Comparison of ENCODE assay signal across 8 cellular contexts in the genomic region with DNA sequence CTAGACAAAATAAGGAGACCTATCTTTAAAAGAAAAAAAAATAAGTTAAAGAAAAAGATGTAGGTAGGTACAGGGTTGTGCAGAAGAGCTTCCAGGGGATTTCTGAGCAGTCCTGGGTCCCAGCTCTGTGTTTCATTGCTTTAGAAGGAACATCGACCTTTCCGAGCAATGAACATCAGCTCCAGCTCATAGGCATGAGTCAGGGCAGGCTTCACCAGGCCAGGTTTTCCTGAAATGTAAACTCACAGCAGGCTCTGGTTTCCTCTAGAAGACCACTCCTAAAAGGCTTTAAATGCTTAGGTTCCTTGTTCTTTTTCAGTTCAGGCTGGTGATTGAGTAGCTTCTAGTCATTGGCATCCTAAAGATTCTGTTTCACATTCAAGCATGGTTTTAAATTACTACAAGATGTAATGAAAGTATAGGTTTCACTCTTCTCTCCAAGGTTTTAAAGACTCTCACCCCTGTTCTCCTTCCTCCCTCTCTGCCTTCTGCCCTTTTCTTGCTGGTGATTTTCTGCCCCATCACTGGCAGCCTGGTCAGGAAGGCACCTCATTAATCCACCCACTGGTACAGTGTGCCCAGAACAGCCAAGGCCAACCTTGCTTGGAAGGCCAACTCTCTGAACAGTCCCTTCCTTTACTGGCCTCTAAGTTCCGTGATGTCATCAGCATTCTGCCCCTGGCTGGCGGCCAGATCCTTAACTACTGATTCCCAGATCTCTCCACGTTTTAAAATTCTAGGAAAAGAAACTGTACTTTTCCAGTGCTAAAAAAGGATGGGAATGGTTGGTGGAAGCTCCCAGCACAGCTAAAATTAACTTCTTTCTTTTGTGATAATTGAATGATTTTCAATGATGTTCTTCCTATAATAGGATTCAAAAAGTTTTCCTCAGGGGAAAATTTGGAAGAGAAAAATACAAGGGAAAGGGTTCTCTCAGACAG.
A peak's percentile ranks its signal among the peaks of the same experiment; 100 is the strongest.
DNase-seq lines count a peak whose midpoint lies in the region; ATAC-seq lines count a peak whose summit lies in the region.

No MANE protein-coding gene starts in this region.

- H3K27ac ChIP-seq in adipose tissue (ENCODE audit: low read depth, low read length), result peak overlapping the region; percentile 73

- intact Hi-C loops in Right ventricle myocardium superior (cut with DNase I), result no loop called here

- ATAC-seq in Right ventricle myocardium superior (ENCODE audit: poor library complexity) (peak; percentile 69), HG02623 (IDR thresholded peaks at IDR 0.05; ENCODE audit: unreplicated experiment) (no peak), HG03342 (IDR thresholded peaks at IDR 0.05; ENCODE audit: unreplicated experiment) (no peak)

- DNase-seq in GM03348 (ENCODE audit: low spot score), result peak; percentile 41
- DNase-seq in Right ventricle myocardium superior, result peak; percentile 86
- peak; percentile 89 for DNase-seq in renal cortical epithelial cell (ENCODE audit: low read depth)
- DNase-seq in NOMO-1 treated with dmso at 0.1 percent for 144 hours (lab: John Stamatoyannopoulos, UW; ENCODE audit: unreplicated experiment), result no peak
- DNase-seq in stimulated activated CD4-positive, alpha-beta T cell treated with anti-CD3 and anti-CD28 coated beads, Interleukin-4, amount 100 ng/mL, for 1 hour, result no peak

- 45 to 57% (median 52%) methylated on average over 5 of the region's 5 CpGs for WGBS in adipose tissue, 3 donors

Comparison
In these comparisons a context has a peak if more than half of its experiments do, and no peak if none do; other contexts are left out.
1. DNase-seq: peak in GM03348 (single experiment), Right ventricle myocardium superior (single experiment) and renal cortical epithelial cell (single experiment); none in NOMO-1 treated with dmso at 0.1 percent for 144 hours (single experiment) and stimulated activated CD4-positive, alpha-beta T cell treated with anti-CD3 and anti-CD28 coated beads, Interleukin-4, amount 100 ng/mL, for 1 hour (single experiment).